In the genomic region with DNA sequence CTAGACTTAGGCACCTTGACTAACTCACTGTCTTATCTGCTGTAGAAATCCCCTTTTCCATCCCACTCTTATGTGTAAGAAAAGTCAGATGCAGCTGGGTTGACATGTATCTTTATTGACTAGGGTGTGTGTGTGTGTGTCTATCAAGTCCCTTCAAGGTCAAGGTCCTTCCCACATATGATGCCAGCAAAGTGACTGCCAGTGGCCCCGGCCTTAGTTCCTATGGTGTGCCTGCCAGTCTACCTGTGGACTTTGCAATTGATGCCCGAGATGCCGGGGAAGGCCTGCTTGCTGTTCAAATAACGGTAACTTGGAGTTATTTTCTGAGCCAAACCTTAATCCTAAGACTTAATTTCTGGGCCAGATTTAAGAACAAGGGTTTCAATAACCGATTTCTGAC, we compare ENCODE assay signal across 33 cellular contexts.
"Had no signal": no experiment of that assay in that cellular context is flagged by ENCODE, and none has a peak within 500 bp of the region (broad histone marks: within the 10 kb centered on the region; RNA-seq: fewer than 3 reads in every experiment).

No MANE protein-coding gene starts in this region.

- H3K4me1 ChIP-seq: Peyer's patch, SJSA1 had no signal

- FAIRE-seq: TTC549 had no signal

- H3K4me2 ChIP-seq: SK-N-SH had no signal

- DNase-seq: activated CD4-positive, alpha-beta memory T cell treated with anti-CD3 and anti-CD28 coated beads for 36 hours; activated CD4-positive, alpha-beta T cell treated with anti-CD3 and anti-CD28 coated beads for 36 hours; activated CD4-positive, alpha-beta T cell treated with anti-CD3 and anti-CD28 coated beads, Interleukin-2, amount 50 U/mL, for 1 hour; activated CD8-positive, alpha-beta memory T cell treated with anti-CD3 and anti-CD28 coated beads, Interleukin-2, amount 50 U/mL, for 4 hours; activated gamma-delta T cell treated with Interleukin-2 at 50 U/mL for 16 hours; activated naive CD4-positive, alpha-beta T cell treated with anti-CD3 and anti-CD28 coated beads for 36 hours; activated T-cell treated with anti-CD3 and anti-CD28 coated beads for 4 hours; activated T-cell treated with anti-CD3 and anti-CD28 coated beads, Interleukin-2, amount 50 U/mL, for 4 hours; adrenal gland; Karpas-422; KBM-7; NCI-H1105; NCI-H1417 treated with DMSO at 0.1 percent for 48 hours; NCI-H187 treated with DMSO at 0.1 percent for 48 hours; NCI-H2081; NCI-H226; NCI-H446 treated with DMSO at 0.1 percent for 48 hours; NCI-H524; PC-3; Peyer's patch; RPMI8226; SHP77 treated with DMSO at 0.1 percent for 48 hours; SK-N-SH had no signal

- H3K4me3 Mint-ChIP-seq: activated CD4-positive, alpha-beta memory T cell treated with anti-CD3 and anti-CD28 coated beads for 36 hours; activated CD4-positive, alpha-beta T cell treated with anti-CD3 and anti-CD28 coated beads for 36 hours; activated naive CD4-positive, alpha-beta T cell treated with anti-CD3 and anti-CD28 coated beads for 36 hours; activated T-cell treated with anti-CD3 and anti-CD28 coated beads, Interleukin-2, amount 50 U/mL, for 4 hours; activated T-helper 1 cell treated with anti-CD3 and anti-CD28 coated beads, Interleukin-12 subunit alpha, Interleukin-12 subunit beta, Interleukin-2, Interleukin-4 antibody, amounts not matched to agents 30 ng/mL and 10 ng/mL and 1 ng/mL, durations not matched to agents 14 hours and 24 hours and 36 hours; brain; IgD-negative memory B cell; T-helper 1 cell treated with Interleukin-12 subunit alpha and Interleukin-12 subunit beta and Interleukin-4 antibody, amounts not matched to agents 30 μg/mL and 1 μg/mL, for 36 hours; T-helper 2 cell treated with Interferon-gamma antibody and Interleukin-4, amounts not matched to agents 5 μg/mL and 100 μg/mL, for 36 hours; WTC11 had no signal

- H3K9me3 ChIP-seq: adrenal gland, Peyer's patch, SJSA1, SK-N-SH had no signal

- H3K27ac ChIP-seq: Peyer's patch, SJSA1 had no signal

- H3K27ac Mint-ChIP-seq: activated CD4-positive, alpha-beta memory T cell treated with anti-CD3 and anti-CD28 coated beads for 36 hours; activated CD4-positive, alpha-beta T cell treated with anti-CD3 and anti-CD28 coated beads for 36 hours; activated naive CD4-positive, alpha-beta T cell treated with anti-CD3 and anti-CD28 coated beads for 36 hours; activated naive CD4-positive, alpha-beta T cell treated with anti-CD3 and anti-CD28 coated beads, Interleukin-2, amount 50 U/mL, for 72 hours; activated T-helper 1 cell treated with anti-CD3 and anti-CD28 coated beads, Interleukin-12 subunit alpha, Interleukin-12 subunit beta, Interleukin-2, Interleukin-4 antibody, amounts not matched to agents 30 ng/mL and 10 ng/mL and 1 ng/mL, durations not matched to agents 14 hours and 24 hours and 36 hours; brain; IgD-negative memory B cell; T-helper 1 cell treated with Interleukin-12 subunit alpha and Interleukin-12 subunit beta and Interleukin-4 antibody, amounts not matched to agents 30 μg/mL and 1 μg/mL, for 36 hours; T-helper 2 cell treated with Interferon-gamma antibody and Interleukin-4, amounts not matched to agents 5 μg/mL and 100 μg/mL, for 36 hours; WTC11 had no signal

- H3K4me3 ChIP-seq: adrenal gland, Peyer's patch, SJSA1 had no signal

- H3K9me3 Mint-ChIP-seq: activated CD4-positive, alpha-beta memory T cell treated with anti-CD3 and anti-CD28 coated beads for 36 hours; activated naive CD4-positive, alpha-beta T cell treated with anti-CD3 and anti-CD28 coated beads for 36 hours; activated naive CD4-positive, alpha-beta T cell treated with anti-CD3 and anti-CD28 coated beads, Interleukin-2, amount 50 U/mL, for 72 hours; activated T-cell treated with anti-CD3 and anti-CD28 coated beads, Interleukin-2, amount 50 U/mL, for 4 hours; activated T-helper 1 cell treated with anti-CD3 and anti-CD28 coated beads, Interleukin-12 subunit alpha, Interleukin-12 subunit beta, Interleukin-2, Interleukin-4 antibody, amounts not matched to agents 30 ng/mL and 10 ng/mL and 1 ng/mL, durations not matched to agents 14 hours and 24 hours and 36 hours; brain; IgD-negative memory B cell; T-helper 1 cell treated with Interleukin-12 subunit alpha and Interleukin-12 subunit beta and Interleukin-4 antibody, amounts not matched to agents 30 μg/mL and 1 μg/mL, for 36 hours; T-helper 2 cell treated with Interferon-gamma antibody and Interleukin-4, amounts not matched to agents 5 μg/mL and 100 μg/mL, for 36 hours; WTC11 had no signal

- ATAC-seq: activated CD4-positive, alpha-beta T cell treated with anti-CD3 and anti-CD28 coated beads for 36 hours; activated CD4-positive, CD25-positive, alpha-beta regulatory T cell treated with anti-CD3 and anti-CD28 coated beads, Interleukin-2, amount 50 U/mL, for 24 hours; activated naive CD4-positive, alpha-beta T cell treated with anti-CD3 and anti-CD28 coated beads, Interleukin-2, amount 50 U/mL, for 72 hours; activated T-cell treated with anti-CD3 and anti-CD28 coated beads, Interleukin-2, amount 50 U/mL, for 4 hours; PC-3; WTC11 had no signal

- H3K27me3 Mint-ChIP-seq: activated CD4-positive, alpha-beta memory T cell treated with anti-CD3 and anti-CD28 coated beads for 36 hours; activated CD4-positive, alpha-beta T cell treated with anti-CD3 and anti-CD28 coated beads for 36 hours; brain; IgD-negative memory B cell had no signal

- H3K4me1 Mint-ChIP-seq: activated CD4-positive, alpha-beta T cell treated with anti-CD3 and anti-CD28 coated beads for 36 hours; brain; WTC11 had no signal

- H3K9ac ChIP-seq: SK-N-SH had no signal

- H3K27me3 ChIP-seq: adrenal gland, Peyer's patch, SJSA1 had no signal
